8 cellular contexts compared by ENCODE assay signal in genomic region chr18:24397694-24398365, GRCh38. TPM values are rescaled to one million over a fixed set of nuclear protein-coding genes. Genes with fewer than 3 reads are reported as not detected.
A peak's percentile ranks its signal among the peaks of the same experiment; 100 is the strongest.
DNase-seq lines count a peak whose midpoint lies in the region; ATAC-seq and TF ChIP-seq lines count a peak whose summit lies in the region.

Gene OSBPL1A, minus strand, starts transcription at chr18:24397824. Its CDS starts 20,291 bp downstream, at chr18:24377533.

- H4K20me1 ChIP-seq in KMS-11 (ENCODE audit: insufficient read depth), result no peaks in the 10 kb centered on the region

- H2AFZ ChIP-seq in KMS-11 (ENCODE audit: low read depth), result peak within 1 kb of the TSS; percentile 80

- POLR2A ChIA-PET in Panc1 (lab: Charles Lee), result interaction anchor here (0.6 to 1.4 kb wide), 4 partner anchors 73 to 1861 kb away, joined by 3 to 13 read pairs (median 8); no protein-coding TSS in a partner anchor

- CTCF ChIA-PET in Panc1 (lab: Charles Lee), result no interaction called here

- in situ Hi-C loops in GM13977 (cut with MboI; ENCODE audit: low pct_unique_long_range_greater_than_20kb, low sequenced_read_pairs, unreplicated experiment) (no loop called here), Panc1 (cut with HindIII; ENCODE audit: low pct_unique_long_range_greater_than_20kb, low sequenced_read_pairs) (no loop called here)

- H3K9me3 ChIP-seq in Panc1 (ENCODE audit: control insufficient read depth, insufficient read depth, low read depth, low read length) (no peaks in the 10 kb centered on the region), esophagus (ENCODE audit: control insufficient read depth in 2 of 2, insufficient read depth in 1 of 2, low read depth in 1 of 2, low read length in 1 of 2) (no peaks in the 10 kb centered on the region)

- peak within 1 kb of the TSS; percentile 96 for H3K9ac ChIP-seq in KMS-11

- H3K36me3 Mint-ChIP-seq in activated T-cell treated with anti-CD3 and anti-CD28 coated beads, Interleukin-2, amount 50 U/mL, for 72 hours (ENCODE audit: insufficient read depth in 2 of 2), result no peaks in the 10 kb centered on the region

- H3K36me3 ChIP-seq in KMS-11 (ENCODE audit: insufficient read depth), result no peaks in the 10 kb centered on the region
- H3K36me3 ChIP-seq in Panc1 (ENCODE audit: control insufficient read depth, insufficient read depth, low read length), result no peaks in the 10 kb centered on the region
- H3K36me3 ChIP-seq in esophagus (ENCODE audit: control insufficient read depth in 2 of 2, insufficient read depth in 2 of 2, low read length in 1 of 2), result no peaks in the 10 kb centered on the region

- TF ChIP-seq CTCF in GM13977 (IDR thresholded peaks at IDR 0.05; ENCODE audit: extremely low read depth, insufficient read depth, missing control alignments), result no peak
- no peak for TF ChIP-seq CTCF in KMS-11 (conservative IDR thresholded peaks at IDR 0.05; ENCODE audit: low read depth, low read length)
- no peak for TF ChIP-seq CTCF in Panc1 (IDR thresholded peaks at IDR 0.05)

- peaks cover 36% of the 10 kb centered on the region for H3K4me1 Mint-ChIP-seq in activated T-cell treated with anti-CD3 and anti-CD28 coated beads, Interleukin-2, amount 50 U/mL, for 72 hours (ENCODE audit: low read depth)

- peaks cover 29% of the 10 kb centered on the region; the same call in 1 of the 2 replicates for H3K79me2 ChIP-seq in KMS-11 (ENCODE audit: insufficient read depth, low read depth)

- H3K27ac Mint-ChIP-seq in activated T-cell treated with anti-CD3 and anti-CD28 coated beads, Interleukin-2, amount 50 U/mL, for 72 hours, result no peak within 1 kb of the TSS

- H3K27me3 ChIP-seq in KMS-11 (ENCODE audit: insufficient read depth, low read depth) (no peaks in the 10 kb centered on the region), Panc1 (ENCODE audit: control insufficient read depth, insufficient read depth, low read length) (no peaks in the 10 kb centered on the region), esophagus (ENCODE audit: control insufficient read depth in 1 of 2, insufficient read depth in 2 of 2, low read length in 2 of 2) (no peaks in the 10 kb centered on the region)

- no peaks in the 10 kb centered on the region for H3K9me3 Mint-ChIP-seq in activated T-cell treated with anti-CD3 and anti-CD28 coated beads, Interleukin-2, amount 50 U/mL, for 72 hours

- intact Hi-C loops in Panc1 (cut with micrococcal nuclease; ENCODE audit: unreplicated experiment), result no loop called here

- peaks cover 9% of the 10 kb centered on the region for H3K27me3 Mint-ChIP-seq in activated T-cell treated with anti-CD3 and anti-CD28 coated beads, Interleukin-2, amount 50 U/mL, for 72 hours (ENCODE audit: low read depth)

- H3K4me3 Mint-ChIP-seq in activated T-cell treated with anti-CD3 and anti-CD28 coated beads, Interleukin-2, amount 50 U/mL, for 72 hours, result peak within 1 kb of the TSS; percentile 82 to 88

- H3K4me1 ChIP-seq in KMS-11 (ENCODE audit: low read depth, poor library complexity, severe bottlenecking) (peaks cover 39% of the 10 kb centered on the region), Panc1 (ENCODE audit: control insufficient read depth, insufficient read depth, low read length) (peaks cover 15% of the 10 kb centered on the region), esophagus (ENCODE audit: control insufficient read depth in 2 of 2, insufficient read depth in 2 of 2, low read length in 1 of 2) (no peaks in the 10 kb centered on the region)

- peak; percentile 97 for ATAC-seq in Panc1
- ATAC-seq in activated T-cell treated with anti-CD3 and anti-CD28 coated beads, Interleukin-2, amount 50 U/mL, for 72 hours (replicated peaks in 1 of 2), result peak; percentile 90
- no peak for ATAC-seq in GM21447 (IDR thresholded peaks at IDR 0.05; ENCODE audit: unreplicated experiment)

- peak within 1 kb of the TSS; percentile 86 for H3K27ac ChIP-seq in KMS-11
- peak within 1 kb of the TSS; percentile 87 for H3K27ac ChIP-seq in Panc1 (ENCODE audit: low read length)
- H3K27ac ChIP-seq in esophagus (ENCODE audit: low read depth in 2 of 2, low read length in 1 of 2), result peak within 1 kb of the TSS; percentile 84 to 91

- 1% methylated on average over 54 to 55 of the region's 55 CpGs for whole genome bisulfite sequencing in esophagus, 2 donors

- no TSS peak for BruUV-seq in Panc1 (replicated peaks; lab: Mats Ljungman, UMichigan)

- peak within 1 kb of the TSS; percentile 86 for H3K4me2 ChIP-seq in KMS-11

- peak; percentile 62 for DNase-seq in GM13977 (ENCODE audit: low spot score)
- DNase-seq in Panc1 (ENCODE audit: low read depth, low spot score), result peak; percentile 39
- peak; percentile 66 to 73 for DNase-seq in activated T-cell treated with anti-CD3 and anti-CD28 coated beads, Interleukin-2, amount 50 U/mL, for 72 hours
- DNase-seq in mucosa of gallbladder (ENCODE audit: low spot score), result peak; percentile 92
- peak; percentile 66 to 71 for DNase-seq in stimulated activated CD8-positive, alpha-beta memory T cell treated with anti-CD3 and anti-CD28 coated beads, Interleukin-2, amount 100 ng/mL, for 48 hours (ENCODE audit: low read depth in 2 of 2)

- H3K4me3 ChIP-seq in KMS-11 (IDR thresholded peaks at IDR 0.05; ENCODE audit: insufficient read depth, low read depth, low read length) (no peak within 1 kb of the TSS), Panc1 (ENCODE audit: low read depth in 2 of 2, low read length in 2 of 2) (peak within 1 kb of the TSS; percentile 74 to 79), esophagus (ENCODE audit: low read depth in 1 of 2, low read length in 2 of 2) (peak within 1 kb of the TSS; percentile 55 to 67)

RNA-seq across cellular contexts. Expression of gene OSBPL1A, which starts in this region (rescaled TPM):
- total RNA-seq in Panc1 (2021; ENCODE audit: unreplicated experiment) (50.5 TPM), mucosa of gallbladder (33.6 TPM)
- 43.2 TPM for polyA plus RNA-seq in Panc1 (2012; ENCODE audit: insufficient read length)
- total RNA-seq in activated T-cell treated with anti-CD3 and anti-CD28 coated beads, Interleukin-2, amount 50 U/mL, for 72 hours, result 1 to 10 TPM; 1.5 to 2.4 TPM
- 10 to 100 TPM; 10.8 to 11.6 TPM for polyA plus RNA-seq in esophagus

Comparison
In these comparisons a context has a peak if more than half of its experiments do, and no peak if none do; other contexts are left out.
1. RNA of gene OSBPL1A (total RNA-seq): 50.5 TPM in Panc1 (single experiment) and 33.6 TPM in mucosa of gallbladder (single experiment); 1.5 to 2.4 TPM in activated T-cell treated with anti-CD3 and anti-CD28 coated beads, Interleukin-2, amount 50 U/mL, for 72 hours; every median in the first group is over 10 times any median in the second.
2. DNase-seq: peak in every context shown above with its lines; median percentile 92 in mucosa of gallbladder; 70 in activated T-cell treated with anti-CD3 and anti-CD28 coated beads, Interleukin-2, amount 50 U/mL, for 72 hours; 68 in stimulated activated CD8-positive, alpha-beta memory T cell treated with anti-CD3 and anti-CD28 coated beads, Interleukin-2, amount 100 ng/mL, for 48 hours; 62 in GM13977; 39 in Panc1.
3. Peak in every context shown above with its lines, with median percentiles within 50 percentile points of each other: H3K27ac ChIP-seq.